ENCODE assay signal across 8 cellular contexts in genomic region chr2:114175507-114175906, GRCh38.
"Had no signal": no experiment of that assay in that cellular context is flagged by ENCODE, and none has a peak within 500 bp of the region (broad histone marks: within the 10 kb centered on the region; RNA-seq: fewer than 3 reads in every experiment).

No MANE protein-coding gene starts in this region.

- FAIRE-seq: HTR-8/SVneo had no signal

- H3K9ac ChIP-seq: KMS-11 had no signal

- H3K4me3 Mint-ChIP-seq: IgD-negative memory B cell had no signal

- H3K4me2 ChIP-seq: KMS-11 had no signal

- H3K36me3 Mint-ChIP-seq: IgD-negative memory B cell had no signal

- H3K27ac ChIP-seq: HL-60, KMS-11 had no signal

- H3K27ac Mint-ChIP-seq: IgD-negative memory B cell had no signal

- DNase-seq: Karpas-422, Kasumi-1, KBM-7, KG1 had no signal
